19 cellular contexts compared by ENCODE assay signal in genomic region chr7:76280408-76280807, GRCh38. TPM values are rescaled to one million over a fixed set of nuclear protein-coding genes. Genes with fewer than 3 reads are reported as not detected.
A peak's percentile ranks its signal among the peaks of the same experiment; 100 is the strongest.
DNase-seq lines count a peak whose midpoint lies in the region; ATAC-seq and TF ChIP-seq lines count a peak whose summit lies in the region.
"Had no signal": no experiment of that assay in that cellular context is flagged by ENCODE, and none has a peak within 500 bp of the region (broad histone marks: within the 10 kb centered on the region; RNA-seq: fewer than 3 reads in every experiment).

No MANE protein-coding gene starts in this region.

- H3K9ac ChIP-seq in MM.1S (ENCODE audit: low read length) = no peak overlapping the region

- intact Hi-C loops in right cardiac atrium (cut with DNase I) = loop anchor here in 1 of 4 donors (10.0 kb wide), 1 partner anchor 96 kb away; no protein-coding TSS in a partner anchor
- intact Hi-C loops in left ventricle myocardium inferior (cut with micrococcal nuclease) = no loop called here

- no peaks in the 10 kb centered on the region for H4K20me1 ChIP-seq in MM.1S (ENCODE audit: insufficient read depth, low read length)

- H2AFZ ChIP-seq in MM.1S (ENCODE audit: low read length) = no peak overlapping the region

- no peaks in the 10 kb centered on the region for H3F3A ChIP-seq in MM.1S (ENCODE audit: insufficient read depth, low read length)

- TF ChIP-seq CTCF in left ventricle myocardium inferior (IDR thresholded peaks at IDR 0.05; ENCODE audit: borderline replicate concordance) (no peak), MM.1S (IDR thresholded peaks at IDR 0.05; ENCODE audit: low read length) (no peak)

- no peak overlapping the region for H3K4me2 ChIP-seq in MM.1S (ENCODE audit: low read depth, low read length)

- ATAC-seq in right cardiac atrium (no peak), SK-N-SH treated with all-trans-retinoic acid at 6 μM for 48 hours (peak; percentile 58; the same call in 2 of the 3 replicates), GM21576 (IDR thresholded peaks at IDR 0.05; ENCODE audit: unreplicated experiment) (no peak)
- ATAC-seq: esophagus mucosa had no signal

- H3K36me3 ChIP-seq in left ventricle myocardium inferior (no peaks in the 10 kb centered on the region), iPS DF 6.9 (ENCODE audit: control insufficient read depth, insufficient read depth, low read length) (no peaks in the 10 kb centered on the region; the same call in 1 of the 2 replicates), MM.1S (replicated peaks; ENCODE audit: insufficient read depth, low read length) (no peaks in the 10 kb centered on the region)
- H3K36me3 ChIP-seq: brain microvascular endothelial cell, tibial artery had no signal

- H3K9me2 ChIP-seq in MM.1S (replicated peaks; ENCODE audit: insufficient read depth, low read length) = no peaks in the 10 kb centered on the region

- H3K9me3 ChIP-seq in right cardiac atrium (ENCODE audit: control insufficient read depth, low read length) = no peaks in the 10 kb centered on the region
- H3K9me3 ChIP-seq in left ventricle myocardium inferior (replicated peaks) = no peaks in the 10 kb centered on the region
- H3K9me3 ChIP-seq in iPS DF 6.9 (ENCODE audit: control insufficient read depth, insufficient read depth, low read length) = no peaks in the 10 kb centered on the region
- no peaks in the 10 kb centered on the region for H3K9me3 ChIP-seq in MM.1S (replicated peaks; ENCODE audit: insufficient read depth, low read length)
- H3K9me3 ChIP-seq: tibial artery had no signal

- H3K27me3 ChIP-seq in right cardiac atrium (ENCODE audit: control insufficient read depth, insufficient read depth) (no peaks in the 10 kb centered on the region), left ventricle myocardium inferior (ENCODE audit: low read depth) (peaks cover 66% of the 10 kb centered on the region), iPS DF 6.9 (ENCODE audit: control insufficient read depth, insufficient read depth, low read length) (peaks cover 6% of the 10 kb centered on the region; the same call in 1 of the 2 replicates), MM.1S (replicated peaks; ENCODE audit: insufficient read depth, low read length) (peaks cover 65% of the 10 kb centered on the region)

- 18% methylated on average over 25 of the region's 25 CpGs for WGBS in right cardiac atrium
- WGBS in iPS DF 6.9 (ENCODE audit: insufficient coverage, insufficient read length) = no CpG with 5 or more reads among the region's 25 CpGs

- H3K27ac ChIP-seq in right cardiac atrium (ENCODE audit: low read length) = no peak overlapping the region
- H3K27ac ChIP-seq in left ventricle myocardium inferior (replicated peaks) = no peak overlapping the region
- H3K27ac ChIP-seq in iPS DF 6.9 (ENCODE audit: low read length) = no peak overlapping the region
- no peak overlapping the region for H3K27ac ChIP-seq in MM.1S (ENCODE audit: low read length)
- H3K27ac ChIP-seq: brain microvascular endothelial cell, SK-N-MC, tibial artery had no signal

- no peaks in the 10 kb centered on the region for H3K79me2 ChIP-seq in MM.1S (ENCODE audit: low read length)

- peak in 2 of 3 donors; percentile 33 to 55 for DNase-seq in right cardiac atrium
- no peak for DNase-seq in left ventricle myocardium inferior
- DNase-seq in iPS DF 6.9 (ENCODE audit: low read depth, low spot score) = no peak
- DNase-seq in MM.1S = no peak
- no peak for DNase-seq in T-helper 1 cell
- DNase-seq in NCI-H1436 treated with DMSO at 0.1 percent for 48 hours (lab: John Stamatoyannopoulos, UW) = no peak
- DNase-seq: activated naive CD4-positive, alpha-beta T cell treated with anti-CD3 and anti-CD28 coated beads, Interleukin-2, amount 10 ng/mL, durations not matched to agents 7 days and 5 days; activated T-cell treated with anti-CD3 and anti-CD28 coated beads for 4 hours; brain microvascular endothelial cell; IMR-90; naive B cell; NCI-H2029 treated with DMSO at 0.1 percent for 48 hours; NCI-H774; small intestine; tibial artery had no signal

- H3K4me1 ChIP-seq in right cardiac atrium (ENCODE audit: control insufficient read depth, insufficient read depth, low read length) (no peaks in the 10 kb centered on the region), left ventricle myocardium inferior (peaks cover 12% of the 10 kb centered on the region), iPS DF 6.9 (ENCODE audit: control insufficient read depth, insufficient read depth, low read length) (no peaks in the 10 kb centered on the region), MM.1S (ENCODE audit: low read length) (no peaks in the 10 kb centered on the region)

- H3K4me3 ChIP-seq in right cardiac atrium (ENCODE audit: low read length) (no peak overlapping the region), left ventricle myocardium inferior (no peak overlapping the region), iPS DF 6.9 (ENCODE audit: low read length) (peak overlapping the region; percentile 23; the same call in 1 of the 2 replicates), MM.1S (ENCODE audit: low read length) (no peak overlapping the region)

TF ChIP-seq in SK-N-SH treated with all-trans-retinoic acid at 6 μM for 48 hours, 23 proteins besides CTCF, POLR2A, EP300 and RAD21:
- no peak for TF ChIP-seq ZFP30 (CRISPR knock-in tag; IDR thresholded peaks at IDR 0.05)

RNA-seq across cellular contexts. Expression of gene HSPB1, which starts 22.1 kb away (rescaled TPM):
- total RNA-seq in right cardiac atrium (1,000 to 10,000 TPM; 1,069 to 1,850 (median 1,464) TPM), left ventricle myocardium inferior (2,037 TPM)
- 2,464 TPM for polyA plus RNA-seq in right cardiac atrium

Comparison
In these comparisons a context has a peak if more than half of its experiments do, and no peak if none do; other contexts are left out.
1. DNase-seq: peak in right cardiac atrium (2 of 3); none in left ventricle myocardium inferior (single experiment), iPS DF 6.9 (single experiment), MM.1S (single experiment), T-helper 1 cell (0 of 5) and NCI-H1436 treated with DMSO at 0.1 percent for 48 hours (single experiment).